In the genomic region with DNA sequence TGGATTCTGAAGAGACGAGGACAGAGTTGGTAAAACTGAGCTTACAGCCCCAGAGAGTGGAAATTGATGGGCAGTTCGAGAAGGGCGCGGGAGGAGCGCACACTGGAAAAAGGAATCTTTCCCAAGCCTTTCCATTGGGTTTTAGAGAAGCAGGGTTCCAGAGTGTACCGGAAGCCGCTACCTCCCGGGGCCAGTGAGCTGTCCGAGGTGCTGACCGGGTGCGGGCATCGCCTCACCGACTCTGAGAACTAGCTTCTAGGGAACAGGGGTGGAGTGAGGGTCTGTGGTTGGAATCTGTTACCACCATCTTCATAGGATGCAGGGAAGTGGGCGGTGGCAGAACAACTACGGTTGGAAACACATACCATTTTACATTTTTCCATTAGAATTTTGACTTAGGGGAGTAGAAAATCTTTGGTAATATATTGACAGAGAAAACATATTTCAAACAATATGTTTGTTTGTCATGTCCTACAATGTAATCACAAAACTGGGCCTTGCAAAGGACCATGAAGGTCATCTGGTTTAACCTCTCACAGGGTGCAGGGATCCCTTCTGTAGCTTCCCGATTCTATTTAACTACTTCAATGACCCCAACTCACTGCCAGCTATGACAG, we compare ENCODE assay signal across 1 cellular context.
TF ChIP-seq lines count a peak whose summit lies in the region.

No MANE protein-coding gene starts in this region.

TF ChIP-seq in HepG2, 621 proteins besides CTCF, POLR2A, EP300 and RAD21 (continued from another document and continues in another):
- TF ChIP-seq ZNF652 (CRISPR knock-in tag; IDR thresholded peaks at IDR 0.05; ENCODE audit: borderline replicate concordance, low read depth): no peak
- TF ChIP-seq ZNF660 (CRISPR knock-in tag; IDR thresholded peaks at IDR 0.05; ENCODE audit: borderline replicate concordance, low read depth): no peak
- TF ChIP-seq SP4 (CRISPR knock-in tag; IDR thresholded peaks at IDR 0.05): no peak
- TF ChIP-seq, protein P1, sequence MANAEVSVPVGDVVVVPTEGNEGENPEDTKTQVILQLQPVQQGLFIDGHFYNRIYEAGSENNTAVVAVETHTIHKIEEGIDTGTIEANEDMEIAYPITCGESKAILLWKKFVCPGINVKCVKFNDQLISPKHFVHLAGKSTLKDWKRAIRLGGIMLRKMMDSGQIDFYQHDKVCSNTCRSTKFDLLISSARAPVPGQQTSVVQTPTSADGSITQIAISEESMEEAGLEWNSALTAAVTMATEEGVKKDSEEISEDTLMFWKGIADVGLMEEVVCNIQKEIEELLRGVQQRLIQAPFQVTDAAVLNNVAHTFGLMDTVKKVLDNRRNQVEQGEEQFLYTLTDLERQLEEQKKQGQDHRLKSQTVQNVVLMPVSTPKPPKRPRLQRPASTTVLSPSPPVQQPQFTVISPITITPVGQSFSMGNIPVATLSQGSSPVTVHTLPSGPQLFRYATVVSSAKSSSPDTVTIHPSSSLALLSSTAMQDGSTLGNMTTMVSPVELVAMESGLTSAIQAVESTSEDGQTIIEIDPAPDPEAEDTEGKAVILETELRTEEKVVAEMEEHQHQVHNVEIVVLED (CRISPR knock-in tag; IDR thresholded peaks at IDR 0.05; ENCODE audit: borderline replicate concordance): no peak
- TF ChIP-seq HOXD1 (CRISPR knock-in tag; IDR thresholded peaks at IDR 0.05): 0 out of 2 replicates have a peak, but pooled peaks have one; percentile 45
- TF ChIP-seq ZNF816 (CRISPR knock-in tag; IDR thresholded peaks at IDR 0.05; ENCODE audit: borderline replicate concordance): peak; percentile 38; the same call in 1 of the 2 replicates
- TF ChIP-seq ZNF337 (CRISPR knock-in tag; IDR thresholded peaks at IDR 0.05; ENCODE audit: borderline replicate concordance, low read depth): no peak
- no peak for TF ChIP-seq PCBP2 (optimal IDR thresholded peaks at IDR 0.05; ENCODE audit: low read depth, low read length, poor library complexity, severe bottlenecking)
- no peak for TF ChIP-seq SMYD3 (CRISPR knock-in tag; IDR thresholded peaks at IDR 0.05)
- TF ChIP-seq ZFP36L2 (CRISPR knock-in tag; IDR thresholded peaks at IDR 0.05): no peak
- no peak for TF ChIP-seq GZF1 (CRISPR knock-in tag; IDR thresholded peaks at IDR 0.05)
- TF ChIP-seq ZKSCAN1 (IDR thresholded peaks at IDR 0.05; ENCODE audit: low read length): no peak
- TF ChIP-seq TRIM24 (CRISPR knock-in tag; IDR thresholded peaks at IDR 0.05): no peak
- peak; percentile 80; the same call in 1 of the 2 replicates for TF ChIP-seq FOXK1 (CRISPR knock-in tag; IDR thresholded peaks at IDR 0.05; ENCODE audit: borderline replicate concordance, low read depth)
- TF ChIP-seq RORA (CRISPR knock-in tag; IDR thresholded peaks at IDR 0.05): no peak
- TF ChIP-seq HMG20A (CRISPR knock-in tag; IDR thresholded peaks at IDR 0.05; ENCODE audit: borderline replicate concordance): no peak
- no peak for TF ChIP-seq ZNF180 (CRISPR knock-in tag; IDR thresholded peaks at IDR 0.05; ENCODE audit: borderline replicate concordance, low read depth)
- no peak for TF ChIP-seq TEAD2 (CRISPR knock-in tag; IDR thresholded peaks at IDR 0.05)
- no peak for TF ChIP-seq RBAK (CRISPR knock-in tag; IDR thresholded peaks at IDR 0.05)
- TF ChIP-seq, protein P2, sequence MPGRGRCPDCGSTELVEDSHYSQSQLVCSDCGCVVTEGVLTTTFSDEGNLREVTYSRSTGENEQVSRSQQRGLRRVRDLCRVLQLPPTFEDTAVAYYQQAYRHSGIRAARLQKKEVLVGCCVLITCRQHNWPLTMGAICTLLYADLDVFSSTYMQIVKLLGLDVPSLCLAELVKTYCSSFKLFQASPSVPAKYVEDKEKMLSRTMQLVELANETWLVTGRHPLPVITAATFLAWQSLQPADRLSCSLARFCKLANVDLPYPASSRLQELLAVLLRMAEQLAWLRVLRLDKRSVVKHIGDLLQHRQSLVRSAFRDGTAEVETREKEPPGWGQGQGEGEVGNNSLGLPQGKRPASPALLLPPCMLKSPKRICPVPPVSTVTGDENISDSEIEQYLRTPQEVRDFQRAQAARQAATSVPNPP (CRISPR knock-in tag; IDR thresholded peaks at IDR 0.05): no peak
- TF ChIP-seq EZH2 (conservative IDR thresholded peaks at IDR 0.05; ENCODE audit: low read depth, low read length): no peak
- TF ChIP-seq, protein P3, sequence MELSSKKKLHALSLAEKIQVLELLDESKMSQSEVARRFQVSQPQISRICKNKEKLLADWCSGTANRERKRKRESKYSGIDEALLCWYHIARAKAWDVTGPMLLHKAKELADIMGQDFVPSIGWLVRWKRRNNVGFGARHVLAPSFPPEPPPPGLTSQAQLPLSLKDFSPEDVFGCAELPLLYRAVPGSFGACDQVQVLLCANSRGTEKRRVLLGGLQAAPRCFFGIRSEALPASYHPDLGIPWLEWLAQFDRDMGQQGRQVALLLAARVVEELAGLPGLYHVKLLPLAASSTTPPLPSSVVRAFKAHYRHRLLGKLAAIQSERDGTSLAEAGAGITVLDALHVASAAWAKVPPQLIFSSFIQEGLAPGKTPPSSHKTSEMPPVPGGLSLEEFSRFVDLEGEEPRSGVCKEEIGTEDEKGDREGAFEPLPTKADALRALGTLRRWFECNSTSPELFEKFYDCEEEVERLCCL (CRISPR knock-in tag; IDR thresholded peaks at IDR 0.05; ENCODE audit: borderline replicate concordance): no peak
- no peak for TF ChIP-seq HNF4A (CRISPR knock-in tag; IDR thresholded peaks at IDR 0.05)
- TF ChIP-seq ATF7 (IDR thresholded peaks at IDR 0.05): no peak
- no peak for TF ChIP-seq ATF7 (CRISPR knock-in tag; IDR thresholded peaks at IDR 0.05)
- TF ChIP-seq SYNCRIP (IDR thresholded peaks at IDR 0.05; ENCODE audit: insufficient read depth, low read depth, low read length): no peak
- TF ChIP-seq, protein P4, sequence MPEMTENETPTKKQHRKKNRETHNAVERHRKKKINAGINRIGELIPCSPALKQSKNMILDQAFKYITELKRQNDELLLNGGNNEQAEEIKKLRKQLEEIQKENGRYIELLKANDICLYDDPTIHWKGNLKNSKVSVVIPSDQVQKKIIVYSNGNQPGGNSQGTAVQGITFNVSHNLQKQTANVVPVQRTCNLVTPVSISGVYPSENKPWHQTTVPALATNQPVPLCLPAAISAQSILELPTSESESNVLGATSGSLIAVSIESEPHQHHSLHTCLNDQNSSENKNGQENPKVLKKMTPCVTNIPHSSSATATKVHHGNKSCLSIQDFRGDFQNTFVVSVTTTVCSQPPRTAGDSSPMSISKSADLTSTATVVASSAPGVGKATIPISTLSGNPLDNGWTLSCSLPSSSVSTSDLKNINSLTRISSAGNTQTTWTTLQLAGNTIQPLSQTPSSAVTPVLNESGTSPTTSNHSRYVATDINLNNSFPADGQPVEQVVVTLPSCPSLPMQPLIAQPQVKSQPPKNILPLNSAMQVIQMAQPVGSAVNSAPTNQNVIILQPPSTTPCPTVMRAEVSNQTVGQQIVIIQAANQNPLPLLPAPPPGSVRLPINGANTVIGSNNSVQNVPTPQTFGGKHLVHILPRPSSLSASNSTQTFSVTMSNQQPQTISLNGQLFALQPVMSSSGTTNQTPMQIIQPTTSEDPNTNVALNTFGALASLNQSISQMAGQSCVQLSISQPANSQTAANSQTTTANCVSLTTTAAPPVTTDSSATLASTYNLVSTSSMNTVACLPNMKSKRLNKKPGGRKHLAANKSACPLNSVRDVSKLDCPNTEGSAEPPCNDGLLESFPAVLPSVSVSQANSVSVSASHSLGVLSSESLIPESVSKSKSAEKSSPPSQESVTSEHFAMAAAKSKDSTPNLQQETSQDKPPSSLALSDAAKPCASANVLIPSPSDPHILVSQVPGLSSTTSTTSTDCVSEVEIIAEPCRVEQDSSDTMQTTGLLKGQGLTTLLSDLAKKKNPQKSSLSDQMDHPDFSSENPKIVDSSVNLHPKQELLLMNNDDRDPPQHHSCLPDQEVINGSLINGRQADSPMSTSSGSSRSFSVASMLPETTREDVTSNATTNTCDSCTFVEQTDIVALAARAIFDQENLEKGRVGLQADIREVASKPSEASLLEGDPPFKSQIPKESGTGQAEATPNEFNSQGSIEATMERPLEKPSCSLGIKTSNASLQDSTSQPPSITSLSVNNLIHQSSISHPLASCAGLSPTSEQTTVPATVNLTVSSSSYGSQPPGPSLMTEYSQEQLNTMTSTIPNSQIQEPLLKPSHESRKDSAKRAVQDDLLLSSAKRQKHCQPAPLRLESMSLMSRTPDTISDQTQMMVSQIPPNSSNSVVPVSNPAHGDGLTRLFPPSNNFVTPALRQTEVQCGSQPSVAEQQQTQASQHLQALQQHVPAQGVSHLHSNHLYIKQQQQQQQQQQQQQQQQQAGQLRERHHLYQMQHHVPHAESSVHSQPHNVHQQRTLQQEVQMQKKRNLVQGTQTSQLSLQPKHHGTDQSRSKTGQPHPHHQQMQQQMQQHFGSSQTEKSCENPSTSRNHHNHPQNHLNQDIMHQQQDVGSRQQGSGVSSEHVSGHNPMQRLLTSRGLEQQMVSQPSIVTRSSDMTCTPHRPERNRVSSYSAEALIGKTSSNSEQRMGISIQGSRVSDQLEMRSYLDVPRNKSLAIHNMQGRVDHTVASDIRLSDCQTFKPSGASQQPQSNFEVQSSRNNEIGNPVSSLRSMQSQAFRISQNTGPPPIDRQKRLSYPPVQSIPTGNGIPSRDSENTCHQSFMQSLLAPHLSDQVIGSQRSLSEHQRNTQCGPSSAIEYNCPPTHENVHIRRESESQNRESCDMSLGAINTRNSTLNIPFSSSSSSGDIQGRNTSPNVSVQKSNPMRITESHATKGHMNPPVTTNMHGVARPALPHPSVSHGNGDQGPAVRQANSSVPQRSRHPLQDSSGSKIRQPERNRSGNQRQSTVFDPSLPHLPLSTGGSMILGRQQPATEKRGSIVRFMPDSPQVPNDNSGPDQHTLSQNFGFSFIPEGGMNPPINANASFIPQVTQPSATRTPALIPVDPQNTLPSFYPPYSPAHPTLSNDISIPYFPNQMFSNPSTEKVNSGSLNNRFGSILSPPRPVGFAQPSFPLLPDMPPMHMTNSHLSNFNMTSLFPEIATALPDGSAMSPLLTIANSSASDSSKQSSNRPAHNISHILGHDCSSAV (CRISPR knock-in tag; IDR thresholded peaks at IDR 0.05; ENCODE audit: borderline replicate concordance): no peak
- TF ChIP-seq MEF2D (CRISPR knock-in tag; IDR thresholded peaks at IDR 0.05): peak; percentile 64
- TF ChIP-seq RNF2 (conservative IDR thresholded peaks at IDR 0.05; ENCODE audit: low read depth): no peak
- TF ChIP-seq ZNF20 (CRISPR knock-in tag; IDR thresholded peaks at IDR 0.05): no peak
- TF ChIP-seq, protein P5, sequence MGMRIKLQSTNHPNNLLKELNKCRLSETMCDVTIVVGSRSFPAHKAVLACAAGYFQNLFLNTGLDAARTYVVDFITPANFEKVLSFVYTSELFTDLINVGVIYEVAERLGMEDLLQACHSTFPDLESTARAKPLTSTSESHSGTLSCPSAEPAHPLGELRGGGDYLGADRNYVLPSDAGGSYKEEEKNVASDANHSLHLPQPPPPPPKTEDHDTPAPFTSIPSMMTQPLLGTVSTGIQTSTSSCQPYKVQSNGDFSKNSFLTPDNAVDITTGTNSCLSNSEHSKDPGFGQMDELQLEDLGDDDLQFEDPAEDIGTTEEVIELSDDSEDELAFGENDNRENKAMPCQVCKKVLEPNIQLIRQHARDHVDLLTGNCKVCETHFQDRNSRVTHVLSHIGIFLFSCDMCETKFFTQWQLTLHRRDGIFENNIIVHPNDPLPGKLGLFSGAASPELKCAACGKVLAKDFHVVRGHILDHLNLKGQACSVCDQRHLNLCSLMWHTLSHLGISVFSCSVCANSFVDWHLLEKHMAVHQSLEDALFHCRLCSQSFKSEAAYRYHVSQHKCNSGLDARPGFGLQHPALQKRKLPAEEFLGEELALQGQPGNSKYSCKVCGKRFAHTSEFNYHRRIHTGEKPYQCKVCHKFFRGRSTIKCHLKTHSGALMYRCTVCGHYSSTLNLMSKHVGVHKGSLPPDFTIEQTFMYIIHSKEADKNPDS (CRISPR knock-in tag; IDR thresholded peaks at IDR 0.05): no peak
- TF ChIP-seq, protein P6, sequence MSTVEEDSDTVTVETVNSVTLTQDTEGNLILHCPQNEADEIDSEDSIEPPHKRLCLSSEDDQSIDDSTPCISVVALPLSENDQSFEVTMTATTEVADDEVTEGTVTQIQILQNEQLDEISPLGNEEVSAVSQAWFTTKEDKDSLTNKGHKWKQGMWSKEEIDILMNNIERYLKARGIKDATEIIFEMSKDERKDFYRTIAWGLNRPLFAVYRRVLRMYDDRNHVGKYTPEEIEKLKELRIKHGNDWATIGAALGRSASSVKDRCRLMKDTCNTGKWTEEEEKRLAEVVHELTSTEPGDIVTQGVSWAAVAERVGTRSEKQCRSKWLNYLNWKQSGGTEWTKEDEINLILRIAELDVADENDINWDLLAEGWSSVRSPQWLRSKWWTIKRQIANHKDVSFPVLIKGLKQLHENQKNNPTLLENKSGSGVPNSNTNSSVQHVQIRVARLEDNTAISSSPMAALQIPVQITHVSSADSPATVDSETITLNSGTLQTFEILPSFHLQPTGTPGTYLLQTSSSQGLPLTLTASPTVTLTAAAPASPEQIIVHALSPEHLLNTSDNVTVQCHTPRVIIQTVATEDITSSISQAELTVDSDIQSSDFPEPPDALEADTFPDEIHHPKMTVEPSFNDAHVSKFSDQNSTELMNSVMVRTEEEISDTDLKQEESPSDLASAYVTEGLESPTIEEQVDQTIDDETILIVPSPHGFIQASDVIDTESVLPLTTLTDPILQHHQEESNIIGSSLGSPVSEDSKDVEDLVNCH (CRISPR knock-in tag; IDR thresholded peaks at IDR 0.05): no peak
- TF ChIP-seq ZNF598 (CRISPR knock-in tag; IDR thresholded peaks at IDR 0.05; ENCODE audit: borderline replicate concordance): no peak
- no peak for TF ChIP-seq NRL (CRISPR knock-in tag; IDR thresholded peaks at IDR 0.05; ENCODE audit: borderline replicate concordance)
- no peak for TF ChIP-seq LCORL (IDR thresholded peaks at IDR 0.05)
- TF ChIP-seq LCORL (CRISPR knock-in tag; IDR thresholded peaks at IDR 0.05): no peak
- TF ChIP-seq SAFB2 (CRISPR knock-in tag; IDR thresholded peaks at IDR 0.05; ENCODE audit: borderline replicate concordance, low read depth): no peak
- no peak for TF ChIP-seq ZNF335 (CRISPR knock-in tag; IDR thresholded peaks at IDR 0.05)
